Comparison of ENCODE assay signal across 10 cellular contexts in genomic region chr14:64611358-64612020, GRCh38.
A peak's percentile ranks its signal among the peaks of the same experiment; 100 is the strongest.
DNase-seq lines count a peak whose midpoint lies in the region; ATAC-seq and TF ChIP-seq lines count a peak whose summit lies in the region.
"Had no signal": no experiment of that assay in that cellular context is flagged by ENCODE, and none has a peak within 500 bp of the region (broad histone marks: within the 10 kb centered on the region; RNA-seq: fewer than 3 reads in every experiment).

No MANE protein-coding gene starts in this region.

- no peak for TF ChIP-seq CTCF in PC-9 (conservative IDR thresholded peaks at IDR 0.05)

- no peaks in the 10 kb centered on the region for H4K20me1 ChIP-seq in PC-9 (ENCODE audit: insufficient read depth)

- ATAC-seq in Right ventricle myocardium superior (ENCODE audit: poor library complexity), result peak; percentile 76
- ATAC-seq in sciatic nerve, result peak; percentile 56
- no peak for ATAC-seq in GM18519 (IDR thresholded peaks at IDR 0.05; ENCODE audit: low FRiP score, unreplicated experiment)
- ATAC-seq: activated CD8-positive, alpha-beta memory T cell treated with anti-CD3 and anti-CD28 coated beads, Interleukin-2, amount 10 ng/mL, durations not matched to agents 7 days and 5 days had no signal

- 0 out of 2 replicates have a peak overlapping the region, but pooled peaks have one; percentile 2 for H3K4me2 ChIP-seq in PC-9

- H3K79me2 ChIP-seq in PC-9 (ENCODE audit: low read depth), result no peaks in the 10 kb centered on the region

- H3K36me3 ChIP-seq in PC-9 (ENCODE audit: low read depth), result no peaks in the 10 kb centered on the region
- H3K36me3 ChIP-seq: HAP-1 had no signal

- no peak overlapping the region for H2AFZ ChIP-seq in PC-9

- DNase-seq in DMS153 (lab: John Stamatoyannopoulos, UW), result peak; percentile 35
- no peak for DNase-seq in PC-9
- DNase-seq in Right ventricle myocardium superior, result no peak
- DNase-seq in sciatic nerve (ENCODE audit: low spot score), result no peak
- no peak for DNase-seq in DMS53 treated with DMSO at 0.1 percent for 48 hours (lab: John Stamatoyannopoulos, UW; ENCODE audit: unreplicated experiment)
- DNase-seq in activated gamma-delta T cell treated with Interleukin-2 at 50 U/mL for 16 hours, result no peak
- DNase-seq in COLO668 (lab: John Stamatoyannopoulos, UW; ENCODE audit: unreplicated experiment), result no peak
- DNase-seq: activated CD8-positive, alpha-beta memory T cell treated with anti-CD3 and anti-CD28 coated beads, Interleukin-2, amount 10 ng/mL, durations not matched to agents 7 days and 5 days had no signal

- BruUV-seq in PC-9 (replicated peaks; lab: Mats Ljungman, UMichigan), result no TSS peak

- POLR2A ChIA-PET in PC-9 (lab: Charles Lee; ENCODE audit: unreplicated experiment), result no interaction called here

- intact Hi-C loops in PC-9 (cut with micrococcal nuclease; ENCODE audit: unreplicated experiment) (no loop called here), Right ventricle myocardium superior (cut with DNase I) (no loop called here), sciatic nerve (cut with DNase I) (no loop called here)

- H3K27me3 ChIP-seq in PC-9 (ENCODE audit: insufficient read depth, low read depth), result no peaks in the 10 kb centered on the region

- CTCF ChIA-PET in PC-9 (lab: Charles Lee), result interaction anchor here (0.9 kb wide), 1 partner anchor 24 kb away, joined by 3 read pairs; no protein-coding TSS in a partner anchor

- H3K9me3 ChIP-seq in PC-9 (ENCODE audit: insufficient read depth, low read depth), result no peaks in the 10 kb centered on the region
- H3K9me3 ChIP-seq: HAP-1 had no signal

- H3F3A ChIP-seq in PC-9 (ENCODE audit: insufficient read depth, low read depth), result no peaks in the 10 kb centered on the region; the same call in 1 of the 2 replicates

- peaks cover 25% of the 10 kb centered on the region for H3K4me1 ChIP-seq in PC-9 (replicated peaks; ENCODE audit: insufficient read depth)
- H3K4me1 ChIP-seq: HAP-1 had no signal

- no peak overlapping the region for H3K4me3 ChIP-seq in PC-9
- H3K4me3 ChIP-seq: HAP-1 had no signal

- H3K27ac ChIP-seq in PC-9, result peak overlapping the region; percentile 22

- H3K9me2 ChIP-seq in PC-9 (ENCODE audit: insufficient read depth), result no peaks in the 10 kb centered on the region; the same call in 1 of the 2 replicates
